Comparison of ENCODE assay signal across 1 cellular context in genomic region chr15:88920186-88920891, GRCh38.
A peak's percentile ranks its signal among the peaks of the same experiment; 100 is the strongest.
TF ChIP-seq lines count a peak whose summit lies in the region.

No MANE protein-coding gene starts in this region.

TF ChIP-seq in K562, 482 proteins besides CTCF, POLR2A, EP300 and RAD21 (continued from another document):
- TF ChIP-seq AFF4 (CRISPR knock-in tag; IDR thresholded peaks at IDR 0.05), result no peak
- peak; percentile 68; the same call in 1 of the 2 replicates for TF ChIP-seq BACH1 (tag; IDR thresholded peaks at IDR 0.05)
- no peak for TF ChIP-seq MYNN (IDR thresholded peaks at IDR 0.05)
- no peak for TF ChIP-seq MYNN (CRISPR knock-in tag; IDR thresholded peaks at IDR 0.05)
- peak; percentile 86; the same call in 1 of the 2 replicates for TF ChIP-seq ZBTB17 (CRISPR knock-in tag; IDR thresholded peaks at IDR 0.05)
- peak; percentile 88 for TF ChIP-seq PYGO2 (tag; IDR thresholded peaks at IDR 0.05)
- no peak for TF ChIP-seq PHF8 (IDR thresholded peaks at IDR 0.05; ENCODE audit: borderline replicate concordance, low read length)
- no peak for TF ChIP-seq NCOA4 (IDR thresholded peaks at IDR 0.05; ENCODE audit: partially characterized antibody)
- no peak for TF ChIP-seq FOXA1 (IDR thresholded peaks at IDR 0.05; ENCODE audit: borderline replicate concordance)
- peak; percentile 96 for TF ChIP-seq SMAD4 (CRISPR knock-in tag; conservative IDR thresholded peaks at IDR 0.05)
- TF ChIP-seq U2AF2 (optimal IDR thresholded peaks at IDR 0.05; ENCODE audit: low read depth, low read length), result no peak
- TF ChIP-seq ZBTB9 (CRISPR knock-in tag; IDR thresholded peaks at IDR 0.05), result peak; percentile 91
- peak in 1 of 2 experiments; percentile 28; a peak in 1 of 4 replicates for TF ChIP-seq RCOR1 (IDR thresholded peaks at IDR 0.05; ENCODE audit: borderline replicate concordance in 1 of 2, low read depth in 2 of 2, low read length in 2 of 2)
- no peak for TF ChIP-seq ZNF785 (CRISPR knock-in tag; IDR thresholded peaks at IDR 0.05)
- peak; percentile 94 for TF ChIP-seq MEF2D (tag; conservative IDR thresholded peaks at IDR 0.05; ENCODE audit: low read depth)
- TF ChIP-seq POU5F1 (IDR thresholded peaks at IDR 0.05; ENCODE audit: borderline replicate concordance, low read depth, low read length, partially characterized antibody), result no peak
- TF ChIP-seq ATF7 (IDR thresholded peaks at IDR 0.05), result peak; percentile 94
- TF ChIP-seq BCL6 (CRISPR knock-in tag; IDR thresholded peaks at IDR 0.05), result peak; percentile 88
- no peak for TF ChIP-seq NCOA2 (IDR thresholded peaks at IDR 0.05; ENCODE audit: partially characterized antibody in 2 of 2)
- TF ChIP-seq ATF4 (CRISPR knock-in tag; IDR thresholded peaks at IDR 0.05), result 0 out of 2 replicates have a peak, but pooled peaks have one; percentile 55
- no peak for TF ChIP-seq ZNF280A (IDR thresholded peaks at IDR 0.05; ENCODE audit: low read depth, partially characterized antibody)
- peak; percentile 93 for TF ChIP-seq ZNF584 (CRISPR knock-in tag; IDR thresholded peaks at IDR 0.05; ENCODE audit: low read depth)
- no peak for TF ChIP-seq FOXJ3 (CRISPR knock-in tag; IDR thresholded peaks at IDR 0.05)
- TF ChIP-seq E4F1 (CRISPR knock-in tag; IDR thresholded peaks at IDR 0.05; ENCODE audit: borderline replicate concordance), result no peak
- TF ChIP-seq SRSF1 (IDR thresholded peaks at IDR 0.05; ENCODE audit: low read depth, low read length), result no peak
- no peak for TF ChIP-seq KDM1A (IDR thresholded peaks at IDR 0.05)
